10 cellular contexts compared by ENCODE assay signal in the genomic region with DNA sequence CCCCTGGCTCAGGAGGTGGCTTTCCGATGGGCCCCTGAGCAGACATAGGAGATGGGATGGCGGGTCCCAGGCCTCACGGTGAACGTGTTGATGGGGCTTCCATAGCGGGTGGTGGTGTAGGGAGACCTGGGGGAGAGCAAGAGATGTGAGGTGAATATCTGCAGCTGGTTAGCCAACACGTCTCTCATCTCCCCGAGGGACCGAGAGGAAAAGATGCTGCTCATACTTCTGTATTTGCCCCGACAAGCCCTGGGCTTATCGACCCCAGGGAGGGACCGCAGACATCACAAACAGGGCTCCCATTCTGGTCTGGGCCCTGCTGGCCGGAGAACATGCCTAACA. TPM values are rescaled to one million over a fixed set of nuclear protein-coding genes. Genes with fewer than 3 reads are reported as not detected.
A peak's percentile ranks its signal among the peaks of the same experiment; 100 is the strongest.
DNase-seq lines count a peak whose midpoint lies in the region; ATAC-seq and TF ChIP-seq lines count a peak whose summit lies in the region.
"Had no signal": no experiment of that assay in that cellular context is flagged by ENCODE, and none has a peak within 500 bp of the region (broad histone marks: within the 10 kb centered on the region; RNA-seq: fewer than 3 reads in every experiment).

No MANE protein-coding gene starts in this region.

- no peak for ATAC-seq in activated T-cell treated with anti-CD3 and anti-CD28 coated beads, Interleukin-2, amount 50 U/mL, for 4 hours
- no peak for ATAC-seq in T-helper 17 cell
- ATAC-seq: esophagus mucosa had no signal

- peaks cover 16% of the 10 kb centered on the region for H3K4me1 Mint-ChIP-seq in activated T-cell treated with anti-CD3 and anti-CD28 coated beads, Interleukin-2, amount 50 U/mL, for 4 hours (ENCODE audit: low read depth)
- peaks cover 9% of the 10 kb centered on the region for H3K4me1 Mint-ChIP-seq in T-helper 17 cell

- H3K4me3 Mint-ChIP-seq in activated T-cell treated with anti-CD3 and anti-CD28 coated beads, Interleukin-2, amount 50 U/mL, for 4 hours, result peak overlapping the region; percentile 67
- H3K4me3 Mint-ChIP-seq in T-helper 17 cell, result peak overlapping the region; percentile 47

- peaks cover 2% of the 10 kb centered on the region for H3K79me2 ChIP-seq in hepatocyte

- WGBS in hepatocyte (ENCODE audit: low lambda C conversion rate, missing lambda C conversion rate), result 81% methylated on average over 12 of the region's 12 CpGs

- no peaks in the 10 kb centered on the region for H4K20me1 ChIP-seq in hepatocyte (ENCODE audit: insufficient read depth, poor library complexity, severe bottlenecking)

- H3K27ac Mint-ChIP-seq in T-helper 17 cell, result no peak overlapping the region

- no peaks in the 10 kb centered on the region for H3K36me3 ChIP-seq in hepatocyte (replicated peaks; ENCODE audit: insufficient read depth, low read depth)
- no peaks in the 10 kb centered on the region for H3K36me3 ChIP-seq in subcutaneous abdominal adipose tissue (ENCODE audit: control insufficient read depth in 5 of 5, insufficient read depth in 5 of 5, low read length in 5 of 5)
- no peaks in the 10 kb centered on the region for H3K36me3 ChIP-seq in WERI-Rb-1

- TF ChIP-seq CTCF in hepatocyte (IDR thresholded peaks at IDR 0.05; ENCODE audit: poor library complexity) (no peak), WERI-Rb-1 (IDR thresholded peaks at IDR 0.05; ENCODE audit: low read depth, low read length) (no peak)

- peak overlapping the region; percentile 84 for H3K27ac ChIP-seq in hepatocyte
- H3K27ac ChIP-seq in subcutaneous abdominal adipose tissue (ENCODE audit: low read depth, low read length), result no peak overlapping the region
- no peak overlapping the region for H3K27ac ChIP-seq in WERI-Rb-1

- H3K9me3 Mint-ChIP-seq in activated T-cell treated with anti-CD3 and anti-CD28 coated beads, Interleukin-2, amount 50 U/mL, for 4 hours, result no peaks in the 10 kb centered on the region

- H2AFZ ChIP-seq in hepatocyte, result no peak overlapping the region

- H3K9ac ChIP-seq in subcutaneous abdominal adipose tissue (ENCODE audit: low read length in 5 of 5), result peak overlapping the region in 4 of 5 donors; percentile 21 to 68 (median 49)
- H3K9ac ChIP-seq: SK-N-SH had no signal

- H3K9me3 ChIP-seq in T-helper 17 cell (ENCODE audit: control insufficient read depth, low read length, poor library complexity, severe bottlenecking), result no peaks in the 10 kb centered on the region
- H3K9me3 ChIP-seq in hepatocyte (ENCODE audit: low read depth), result no peaks in the 10 kb centered on the region
- no peaks in the 10 kb centered on the region for H3K9me3 ChIP-seq in subcutaneous abdominal adipose tissue (ENCODE audit: control insufficient read depth in 5 of 5, low read length in 5 of 5)
- H3K9me3 ChIP-seq in WERI-Rb-1 (ENCODE audit: severe bottlenecking), result no peaks in the 10 kb centered on the region
- H3K9me3 ChIP-seq: SK-N-SH had no signal

- peak overlapping the region; percentile 68 for H3K4me2 ChIP-seq in hepatocyte
- H3K4me2 ChIP-seq: SK-N-SH had no signal

- no peak for DNase-seq in activated T-cell treated with anti-CD3 and anti-CD28 coated beads, Interleukin-2, amount 50 U/mL, for 4 hours
- DNase-seq in activated T-cell treated with anti-CD3 and anti-CD28 coated beads, Interleukin-2, amount 50 U/mL, for 1 hour, result no peak
- DNase-seq in T-helper 17 cell (no peak), hepatocyte (ENCODE audit: low spot score) (no peak), GM19240 (ENCODE audit: insufficient read length, low spot score) (no peak), WERI-Rb-1 (no peak)
- DNase-seq in activated CD4-positive, CD25-positive, alpha-beta regulatory T cell (lab: John Stamatoyannopoulos, UW), result no peak
- DNase-seq: SK-N-SH had no signal

- no peaks in the 10 kb centered on the region for H3K36me3 Mint-ChIP-seq in activated T-cell treated with anti-CD3 and anti-CD28 coated beads, Interleukin-2, amount 50 U/mL, for 4 hours (ENCODE audit: insufficient read depth)
- peaks cover 2% of the 10 kb centered on the region for H3K36me3 Mint-ChIP-seq in T-helper 17 cell (ENCODE audit: low read depth)

- H3K9me2 ChIP-seq in hepatocyte (replicated peaks; ENCODE audit: insufficient read depth), result no peaks in the 10 kb centered on the region
- H3K9me2 ChIP-seq: SK-N-SH had no signal

- H3K27me3 Mint-ChIP-seq in activated T-cell treated with anti-CD3 and anti-CD28 coated beads, Interleukin-2, amount 50 U/mL, for 4 hours (ENCODE audit: low read depth), result no peaks in the 10 kb centered on the region
- peaks cover 4% of the 10 kb centered on the region for H3K27me3 Mint-ChIP-seq in T-helper 17 cell

- H3K4me1 ChIP-seq in hepatocyte (ENCODE audit: insufficient read depth), result peaks cover 56% of the 10 kb centered on the region
- H3K4me1 ChIP-seq in subcutaneous abdominal adipose tissue (ENCODE audit: control insufficient read depth in 5 of 5, insufficient read depth in 5 of 5, low read length in 5 of 5), result peaks cover 0 to 30% (median 19%) of the 10 kb centered on the region in 5 donors

- H3K27me3 ChIP-seq in hepatocyte (no peaks in the 10 kb centered on the region), subcutaneous abdominal adipose tissue (ENCODE audit: control insufficient read depth in 5 of 5, insufficient read depth in 4 of 5, low read length in 5 of 5) (peaks cover 0 to 11% (median 0%) of the 10 kb centered on the region in 5 donors), WERI-Rb-1 (ENCODE audit: insufficient read depth, low read depth, severe bottlenecking) (no peaks in the 10 kb centered on the region)

- H3K4me3 ChIP-seq in hepatocyte (no peak overlapping the region), subcutaneous abdominal adipose tissue (ENCODE audit: low read depth in 1 of 5, low read length in 5 of 5) (peak overlapping the region in 4 of 5 donors; percentile 53 to 74 (median 64)), WERI-Rb-1 (ENCODE audit: low read depth, low read length) (no peak overlapping the region)

RNA-seq across cellular contexts. Expression of a gene that starts 38.7 kb away (rescaled TPM):
- total RNA-seq in activated T-cell treated with anti-CD3 and anti-CD28 coated beads, Interleukin-2, amount 50 U/mL, for 4 hours, result under 1 TPM; 0.11 to 0.30 (median 0.29) TPM
- total RNA-seq in T-helper 17 cell (not detected), hepatocyte (11.6 and 12.5 TPM in 2 replicates)
- polyA plus RNA-seq in hepatocyte, result 9.4 and 10.5 TPM in 2 replicates
- polyA plus RNA-seq: SK-N-SH had no signal

RNA-seq across cellular contexts. Expression of a gene that starts 53.4 kb away (rescaled TPM):
- total RNA-seq in activated T-cell treated with anti-CD3 and anti-CD28 coated beads, Interleukin-2, amount 50 U/mL, for 4 hours, result 10 to 100 TPM; 35.7 to 39.9 (median 38.2) TPM
- total RNA-seq in T-helper 17 cell (10 to 100 TPM; 28.7 to 35.3 TPM), hepatocyte (16.7 and 25.1 TPM in 2 replicates)
- polyA plus RNA-seq in hepatocyte, result 12.6 and 14.0 TPM in 2 replicates

Comparison
In these comparisons a context has a peak if more than half of its experiments do, and no peak if none do; other contexts are left out.
1. H3K4me3 ChIP-seq: peak in subcutaneous abdominal adipose tissue (4 of 5); none in hepatocyte (single experiment) and WERI-Rb-1 (single experiment).